In genomic region chr10:90960355-90960814, GRCh38 we compare ENCODE assay signal across 9 cellular contexts. TPM values are rescaled to one million over a fixed set of nuclear protein-coding genes. Genes with fewer than 3 reads are reported as not detected.
DNase-seq lines count a peak whose midpoint lies in the region; ATAC-seq and TF ChIP-seq lines count a peak whose summit lies in the region.
"Had no signal": no experiment of that assay in that cellular context is flagged by ENCODE, and none has a peak within 500 bp of the region (broad histone marks: within the 10 kb centered on the region; RNA-seq: fewer than 3 reads in every experiment).

No MANE protein-coding gene starts in this region.

- no peaks in the 10 kb centered on the region for H3K4me1 ChIP-seq in MM.1S (ENCODE audit: low read length)

- no peaks in the 10 kb centered on the region for H4K20me1 ChIP-seq in MM.1S (ENCODE audit: insufficient read depth, low read length)

- H3F3A ChIP-seq in MM.1S (ENCODE audit: insufficient read depth, low read length), result no peaks in the 10 kb centered on the region

- H3K4me2 ChIP-seq in MM.1S (ENCODE audit: low read depth, low read length), result no peak overlapping the region

- H3K79me2 ChIP-seq in MM.1S (ENCODE audit: low read length), result no peaks in the 10 kb centered on the region

- ATAC-seq in GM21526 (IDR thresholded peaks at IDR 0.05; ENCODE audit: low FRiP score, unreplicated experiment), result peak; percentile 63
- ATAC-seq in HG02970 (IDR thresholded peaks at IDR 0.05; ENCODE audit: low FRiP score, unreplicated experiment), result no peak
- no peak for ATAC-seq in HG02588 (IDR thresholded peaks at IDR 0.05; ENCODE audit: unreplicated experiment)

- no peaks in the 10 kb centered on the region for H3K9me3 ChIP-seq in MM.1S (replicated peaks; ENCODE audit: insufficient read depth, low read length)

- no peaks in the 10 kb centered on the region for H3K9me2 ChIP-seq in MM.1S (replicated peaks; ENCODE audit: insufficient read depth, low read length)

- TF ChIP-seq CTCF in MM.1S (IDR thresholded peaks at IDR 0.05; ENCODE audit: low read length), result no peak

- H3K4me3 ChIP-seq in MM.1S (ENCODE audit: low read length), result no peak overlapping the region

- no peaks in the 10 kb centered on the region for H3K27me3 ChIP-seq in MM.1S (replicated peaks; ENCODE audit: insufficient read depth, low read length)

- no peak overlapping the region for H2AFZ ChIP-seq in MM.1S (ENCODE audit: low read length)

- H3K9ac ChIP-seq in MM.1S (ENCODE audit: low read length), result no peak overlapping the region

- H3K36me3 ChIP-seq in MM.1S (replicated peaks; ENCODE audit: insufficient read depth, low read length), result no peaks in the 10 kb centered on the region

- intact Hi-C loops in head of caudate nucleus (cut with DNase I), result no loop called here
- intact Hi-C loops in posterior vena cava (cut with DNase I), result no loop called here

- no peak overlapping the region for H3K27ac ChIP-seq in MM.1S (ENCODE audit: low read length)

- DNase-seq in Ammon's horn (ENCODE audit: low spot score), result peak; percentile 18
- DNase-seq in MM.1S, result peak; percentile 15
- DNase-seq in head of caudate nucleus, result peak in 27 of 42 donors; percentile 4 to 80 (median 36)
- DNase-seq in NCI-H526 treated with DMSO at 0.1 percent for 48 hours (lab: John Stamatoyannopoulos, UW), result no peak
- no peak for DNase-seq in posterior vena cava (ENCODE audit: low spot score)
- DNase-seq: activated naive CD8-positive, alpha-beta T cell treated with anti-CD3 and anti-CD28 coated beads, Interleukin-2, amount 10 ng/mL, durations not matched to agents 7 days and 5 days had no signal

RNA-seq across cellular contexts. Expression of gene ANKRD1, which starts 39.5 kb away (rescaled TPM):
- 10 to 100 TPM in 1 of 2 donors, 1 to 10 TPM in 1; 3.5 to 43.7 TPM for total RNA-seq in posterior vena cava
- total RNA-seq: activated naive CD8-positive, alpha-beta T cell treated with anti-CD3 and anti-CD28 coated beads, Interleukin-2, amount 10 ng/mL, durations not matched to agents 7 days and 5 days had no signal

Comparison
In these comparisons a context has a peak if more than half of its experiments do, and no peak if none do; other contexts are left out.
1. DNase-seq: peak in Ammon's horn (single experiment), MM.1S (single experiment) and head of caudate nucleus (27 of 42); none in NCI-H526 treated with DMSO at 0.1 percent for 48 hours (single experiment) and posterior vena cava (single experiment).